19 cellular contexts compared by ENCODE assay signal in the genomic region with DNA sequence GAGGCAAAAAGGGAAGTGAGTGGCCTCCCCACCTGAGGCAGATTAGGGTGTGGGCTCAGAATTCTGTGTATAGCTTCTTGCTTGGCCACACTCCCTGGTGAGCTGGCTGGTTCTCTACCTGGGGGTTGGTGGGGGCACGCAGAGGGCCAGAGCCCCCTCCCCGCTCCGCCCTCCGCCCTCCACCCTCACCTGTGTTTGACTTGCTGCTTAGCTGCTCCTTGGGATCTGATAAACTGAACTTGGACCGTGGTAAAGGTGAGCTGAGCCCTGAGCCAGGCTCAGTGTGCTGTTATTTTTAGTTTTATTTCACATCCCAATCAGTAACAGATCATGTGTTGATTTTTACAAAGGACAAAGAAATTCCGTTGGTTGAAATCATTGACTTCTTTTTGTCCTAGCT. TPM values are rescaled to one million over a fixed set of nuclear protein-coding genes. Genes with fewer than 3 reads are reported as not detected.
DNase-seq lines count a peak whose midpoint lies in the region; ATAC-seq, FAIRE-seq and TF ChIP-seq lines count a peak whose summit lies in the region.
"Had no signal": no experiment of that assay in that cellular context is flagged by ENCODE, and none has a peak within 500 bp of the region (broad histone marks: within the 10 kb centered on the region; RNA-seq: fewer than 3 reads in every experiment).

No MANE protein-coding gene starts in this region.

- FAIRE-seq in HepG2 (lab: Jason Lieb, UNC), result no peak
- FAIRE-seq: frontal cortex had no signal

- H3K4me3 ChIP-seq in HepG2 (replicated peaks in 1 of 3; ENCODE audit: insufficient read depth in 1 of 3, low read depth in 2 of 3, low read length in 3 of 3) (0 out of 6 replicates have a peak overlapping the region, but pooled peaks of 1 of the 3 experiments have one; percentile 61), right lobe of liver (no peak overlapping the region), duodenal mucosa (ENCODE audit: low read depth in 1 of 2, low read length in 2 of 2) (peak overlapping the region; percentile 82 to 85), muscle layer of duodenum (ENCODE audit: low read depth in 1 of 2, low read length in 2 of 2) (peak overlapping the region in 1 of 2 donors; percentile 32)

- peak overlapping the region; percentile 71 for H3K4me2 ChIP-seq in HepG2 (ENCODE audit: low read depth, low read length)

- no peak for TF ChIP-seq EP300 in HepG2 (IDR thresholded peaks at IDR 0.05; ENCODE audit: low read depth in 2 of 2, low read length in 2 of 2)
- no peak for TF ChIP-seq EP300 in HepG2 (CRISPR knock-in tag; IDR thresholded peaks at IDR 0.05; ENCODE audit: borderline replicate concordance)

- TF ChIP-seq CTCF in HepG2 (CRISPR knock-in tag; IDR thresholded peaks at IDR 0.05) (no peak), right lobe of liver (IDR thresholded peaks at IDR 0.05) (no peak), type B pancreatic cell (conservative IDR thresholded peaks at IDR 0.05) (no peak)

- no peaks in the 10 kb centered on the region for H3K9me3 ChIP-seq in HepG2 (ENCODE audit: low read length)
- no peaks in the 10 kb centered on the region for H3K9me3 ChIP-seq in right lobe of liver
- H3K9me3 ChIP-seq in duodenal mucosa (ENCODE audit: control insufficient read depth in 1 of 2, low read length in 2 of 2), result no peaks in the 10 kb centered on the region
- no peaks in the 10 kb centered on the region for H3K9me3 ChIP-seq in muscle layer of duodenum (ENCODE audit: control insufficient read depth in 1 of 2, low read length in 2 of 2)
- H3K9me3 ChIP-seq: testis had no signal

- no peak overlapping the region for H3K9ac ChIP-seq in HepG2 (ENCODE audit: insufficient read depth, low read depth, low read length)
- peak overlapping the region; percentile 73 to 91 for H3K9ac ChIP-seq in duodenal mucosa (ENCODE audit: low read depth in 1 of 2, low read length in 2 of 2)

- intact Hi-C loops in HepG2 (cut with micrococcal nuclease; ENCODE audit: unreplicated experiment) (no loop called here), right lobe of liver (cut with DNase I) (no loop called here)

- H3K27me3 ChIP-seq in HepG2 (ENCODE audit: control insufficient read depth in 1 of 2, insufficient read depth in 2 of 2, low read length in 2 of 2), result peaks cover 33 to 88% of the 10 kb centered on the region in 2 experiments
- H3K27me3 ChIP-seq in right lobe of liver, result peaks cover 4 to 20% of the 10 kb centered on the region in 2 donors
- H3K27me3 ChIP-seq in duodenal mucosa (ENCODE audit: control insufficient read depth in 1 of 2, insufficient read depth in 2 of 2, low read length in 2 of 2), result peaks cover 4 to 5% of the 10 kb centered on the region in 2 donors
- H3K27me3 ChIP-seq in muscle layer of duodenum (ENCODE audit: low read depth, low read length), result peaks cover 28% of the 10 kb centered on the region
- H3K27me3 ChIP-seq: testis had no signal

- POLR2A ChIA-PET in HepG2 (lab: Yijun Ruan, JAX), result interaction anchor here (1.1 to 1.3 kb wide), 2 partner anchors 12 to 69 kb away, joined by 3 read pairs; a partner anchor contains a TSS

- H3K4me1 Mint-ChIP-seq in type B pancreatic cell (ENCODE audit: unreplicated experiment), result peaks cover 20% of the 10 kb centered on the region

- H3K4me1 ChIP-seq in HepG2 (ENCODE audit: insufficient read depth, low read length) (peaks cover 53% of the 10 kb centered on the region), right lobe of liver (peaks cover 0 to 14% (median 4%) of the 10 kb centered on the region in 4 donors), duodenal mucosa (ENCODE audit: control insufficient read depth in 1 of 2, insufficient read depth in 2 of 2, low read length in 2 of 2) (peaks cover 52 to 58% of the 10 kb centered on the region in 2 donors), muscle layer of duodenum (ENCODE audit: control insufficient read depth in 1 of 2, insufficient read depth in 2 of 2, low read length in 2 of 2) (peaks cover 0 to 20% of the 10 kb centered on the region in 2 donors)
- H3K4me1 ChIP-seq: testis had no signal

- H3K36me3 Mint-ChIP-seq in type B pancreatic cell, result no peaks in the 10 kb centered on the region

- peak overlapping the region; percentile 91 for H3K4me3 Mint-ChIP-seq in type B pancreatic cell

- H3K27ac ChIP-seq in HepG2 (ENCODE audit: extremely low read length, insufficient read depth, low read length) (no peak overlapping the region), right lobe of liver (no peak overlapping the region), duodenal mucosa (ENCODE audit: low read depth, low read length) (peak overlapping the region; percentile 75), muscle layer of duodenum (ENCODE audit: low read length) (peak overlapping the region; percentile 59)
- H3K27ac ChIP-seq: testis had no signal

- no peak for TF ChIP-seq POLR2A in HepG2 (IDR thresholded peaks at IDR 0.05; ENCODE audit: insufficient read depth in 1 of 2, low read depth in 2 of 2, low read length in 2 of 2)
- no peak for TF ChIP-seq POLR2A in right lobe of liver (IDR thresholded peaks at IDR 0.05)

- in situ Hi-C loops in HepG2 (cut with HindIII; ENCODE audit: extremely low pct_ligation_motif_present, low pct_unique_long_range_greater_than_20kb), result no loop called here

- no peaks in the 10 kb centered on the region for H3K79me2 ChIP-seq in HepG2 (ENCODE audit: insufficient read depth, low read length)

- TF ChIP-seq RAD21 in HepG2 (CRISPR knock-in tag; IDR thresholded peaks at IDR 0.05), result no peak

- BruUV-seq in HepG2 (replicated peaks; lab: Mats Ljungman, UMichigan), result no TSS peak

- peak overlapping the region; percentile 76 for H3K27ac Mint-ChIP-seq in type B pancreatic cell
- H3K27ac Mint-ChIP-seq: activated CD4-positive, alpha-beta T cell treated with anti-CD3 and anti-CD28 coated beads, Interleukin-2, amount 10 ng/mL, durations not matched to agents 7 days and 5 days; T-helper 2 cell treated with Interferon-gamma antibody and Interleukin-4, amounts not matched to agents 5 μg/mL and 100 μg/mL, for 36 hours had no signal

- ATAC-seq in HepG2 (no peak), right lobe of liver (no peak)

- H3K9me3 Mint-ChIP-seq in type B pancreatic cell, result no peaks in the 10 kb centered on the region
- H3K9me3 Mint-ChIP-seq: activated CD4-positive, alpha-beta T cell treated with anti-CD3 and anti-CD28 coated beads, Interleukin-2, amount 10 ng/mL, durations not matched to agents 7 days and 5 days; T-helper 2 cell treated with Interferon-gamma antibody and Interleukin-4, amounts not matched to agents 5 μg/mL and 100 μg/mL, for 36 hours had no signal

- H4K20me1 ChIP-seq in HepG2 (ENCODE audit: insufficient read depth, low read length), result no peaks in the 10 kb centered on the region

- H3K36me3 ChIP-seq in HepG2 (replicated peaks in 1 of 2; ENCODE audit: control insufficient read depth in 1 of 2, insufficient read depth in 2 of 2, low read length in 2 of 2), result no peaks in the 10 kb centered on the region
- H3K36me3 ChIP-seq in right lobe of liver, result no peaks in the 10 kb centered on the region
- H3K36me3 ChIP-seq in duodenal mucosa (ENCODE audit: control insufficient read depth in 1 of 2, insufficient read depth in 2 of 2, low read length in 2 of 2), result peaks cover 0 to 3% of the 10 kb centered on the region in 2 donors
- H3K36me3 ChIP-seq in muscle layer of duodenum (ENCODE audit: control insufficient read depth in 1 of 2, insufficient read depth in 2 of 2, low read length in 2 of 2), result no peaks in the 10 kb centered on the region

- WGBS in HepG2 (ENCODE audit: low lambda C conversion rate), result 32% methylated on average over 5 of the region's 6 CpGs
- 53% methylated on average over 2 of the region's 6 CpGs for WGBS in right lobe of liver (ENCODE audit: insufficient coverage, low coverage, low lambda C conversion rate, missing lambda C conversion rate)

- H3K27me3 Mint-ChIP-seq in type B pancreatic cell, result peaks cover 56% of the 10 kb centered on the region

- CTCF ChIA-PET in HepG2 (lab: Yijun Ruan, JAX; ENCODE audit: low intra/inter-chr PET ratio, low total read pairs), result no interaction called here

- DNase-seq in HepG2 (ENCODE audit: low spot score), result no peak
- DNase-seq in right lobe of liver, result no peak
- DNase-seq in type B pancreatic cell (ENCODE audit: extremely low spot score, unreplicated experiment), result no peak
- no peak for DNase-seq in GOT3 (lab: John Stamatoyannopoulos, UW)
- no peak for DNase-seq in NCI-H146 (lab: John Stamatoyannopoulos, UW)
- DNase-seq in NCI-H2107 (lab: John Stamatoyannopoulos, UW), result no peak
- DNase-seq: activated CD4-positive, alpha-beta T cell treated with anti-CD3 and anti-CD28 coated beads, Interleukin-2, amount 10 ng/mL, durations not matched to agents 7 days and 5 days; central memory CD4-positive, alpha-beta T cell; NCI-H2081 treated with DMSO at 0.1 percent for 48 hours; NCI-H774 had no signal

- no peak overlapping the region for H2AFZ ChIP-seq in HepG2 (ENCODE audit: low read length)

RNA-seq across cellular contexts. Expression of a gene that starts 1.9 kb away (rescaled TPM):
- not detected in 2 replicates for total RNA-seq in HepG2 (2016; rRNA removed; fragmentation: Illumina TruSeq; extraction: Trizol)
- not detected in 2 replicates for total RNA-seq in HepG2 (2016; cell fraction: cytosol; rRNA removed; fragmentation: Illumina TruSeq; extraction: Trizol; ENCODE audit: low read depth)
- total RNA-seq in HepG2 (2016; cell fraction: insoluble cytoplasmic fraction; rRNA removed; fragmentation: Illumina TruSeq; extraction: Trizol), result not detected in 2 replicates
- not detected in 2 replicates for total RNA-seq in HepG2 (2016; cell fraction: membrane; rRNA removed; fragmentation: Illumina TruSeq; extraction: Trizol)
- total RNA-seq in HepG2 (2016; cell fraction: nucleus; rRNA removed; fragmentation: Illumina TruSeq; extraction: Trizol), result not detected in 2 replicates
- polyA plus RNA-seq in HepG2 (2011; rRNA removed), result 0.01 and 0.04 TPM in 2 replicates
- not detected in 2 replicates for polyA plus RNA-seq in HepG2 (2011; cell fraction: cytosol; rRNA removed)
- 0.03 TPM in 1 of 2 replicates, not detected in the other for polyA plus RNA-seq in HepG2 (2011; cell fraction: nucleus; rRNA removed)
- polyA plus RNA-seq in HepG2 (2012), result not detected in 2 replicates
- polyA plus RNA-seq in HepG2 (2016; cell fraction: cytosol; fragmentation: Illumina TruSeq; extraction: Trizol; ENCODE audit: low read depth), result not detected in 2 replicates
- polyA plus RNA-seq in HepG2 (2016; cell fraction: insoluble cytoplasmic fraction; fragmentation: Illumina TruSeq; extraction: Trizol; ENCODE audit: low read depth), result not detected in 2 replicates
- polyA plus RNA-seq in HepG2 (2016; cell fraction: membrane; fragmentation: Illumina TruSeq; extraction: Trizol; ENCODE audit: low read depth), result not detected in 2 replicates
- polyA plus RNA-seq in HepG2 (2016; cell fraction: nucleus; fragmentation: Illumina TruSeq; extraction: Trizol; ENCODE audit: insufficient read depth, low read depth), result not detected in 2 replicates
- not detected in 2 replicates for polyA minus RNA-seq in HepG2 (2011; rRNA and poly(A)+ RNA removed; ENCODE audit: low replicate concordance)
- polyA minus RNA-seq in HepG2 (2011; cell fraction: cytosol; rRNA and poly(A)+ RNA removed), result not detected in 2 replicates
- polyA minus RNA-seq in HepG2 (2011; cell fraction: nucleus; rRNA and poly(A)+ RNA removed), result not detected in 2 replicates
- not detected for total RNA-seq in right lobe of liver
- total RNA-seq in type B pancreatic cell (ENCODE audit: low replicate concordance), result 7.7 and 39.8 TPM in 2 replicates
- total RNA-seq: activated CD4-positive, alpha-beta T cell treated with anti-CD3 and anti-CD28 coated beads, Interleukin-2, amount 10 ng/mL, durations not matched to agents 7 days and 5 days; G401; MCF 10A; mesenteric fat pad; posterior vena cava had no signal

RNA-seq across cellular contexts. Expression of a gene that starts 8.0 kb away (rescaled TPM):
- total RNA-seq in HepG2 (2016; rRNA removed; fragmentation: Illumina TruSeq; extraction: Trizol), result 3.8 and 4.4 TPM in 2 replicates
- total RNA-seq in HepG2 (2016; cell fraction: cytosol; rRNA removed; fragmentation: Illumina TruSeq; extraction: Trizol; ENCODE audit: low read depth), result 0.44 and 0.61 TPM in 2 replicates
- total RNA-seq in HepG2 (2016; cell fraction: insoluble cytoplasmic fraction; rRNA removed; fragmentation: Illumina TruSeq; extraction: Trizol), result 2.9 and 4.5 TPM in 2 replicates
- total RNA-seq in HepG2 (2016; cell fraction: membrane; rRNA removed; fragmentation: Illumina TruSeq; extraction: Trizol), result 2.0 and 2.1 TPM in 2 replicates
- 2.9 and 3.7 TPM in 2 replicates for total RNA-seq in HepG2 (2016; cell fraction: nucleus; rRNA removed; fragmentation: Illumina TruSeq; extraction: Trizol)
- polyA plus RNA-seq in HepG2 (2011; rRNA removed), result 1.7 and 2.8 TPM in 2 replicates
- polyA plus RNA-seq in HepG2 (2011; cell fraction: cytosol; rRNA removed), result 1.6 and 2.5 TPM in 2 replicates
- 6.0 and 6.2 TPM in 2 replicates for polyA plus RNA-seq in HepG2 (2011; cell fraction: nucleus; rRNA removed)
- polyA plus RNA-seq in HepG2 (2012), result 1.2 and 2.4 TPM in 2 replicates
- polyA plus RNA-seq in HepG2 (2016; cell fraction: cytosol; fragmentation: Illumina TruSeq; extraction: Trizol; ENCODE audit: low read depth), result 0.25 and 0.27 TPM in 2 replicates
- 2.6 and 2.7 TPM in 2 replicates for polyA plus RNA-seq in HepG2 (2016; cell fraction: insoluble cytoplasmic fraction; fragmentation: Illumina TruSeq; extraction: Trizol; ENCODE audit: low read depth)
- polyA plus RNA-seq in HepG2 (2016; cell fraction: membrane; fragmentation: Illumina TruSeq; extraction: Trizol; ENCODE audit: low read depth), result 0.78 and 0.94 TPM in 2 replicates
- polyA plus RNA-seq in HepG2 (2016; cell fraction: nucleus; fragmentation: Illumina TruSeq; extraction: Trizol; ENCODE audit: insufficient read depth, low read depth), result 4.3 and 4.6 TPM in 2 replicates
- 9.8 and 22.8 TPM in 2 replicates for polyA minus RNA-seq in HepG2 (2011; rRNA and poly(A)+ RNA removed; ENCODE audit: low replicate concordance)
- 3.4 and 4.2 TPM in 2 replicates for polyA minus RNA-seq in HepG2 (2011; cell fraction: cytosol; rRNA and poly(A)+ RNA removed)
- polyA minus RNA-seq in HepG2 (2011; cell fraction: nucleus; rRNA and poly(A)+ RNA removed), result 4.9 and 5.1 TPM in 2 replicates
- total RNA-seq in right lobe of liver, result 10 to 100 TPM in 3 of 6 experiments, 1 to 10 TPM in 3; 5.0 to 13.5 (median 9.7) TPM
- 16.6 and 38.9 TPM in 2 replicates for total RNA-seq in type B pancreatic cell (ENCODE audit: low replicate concordance)

RNA-seq across cellular contexts. Expression of a gene that starts 45.0 kb away (rescaled TPM):
- total RNA-seq in HepG2 (2016; rRNA removed; fragmentation: Illumina TruSeq; extraction: Trizol) (0.09 TPM in 1 of 2 replicates, not detected in the other), right lobe of liver (under 1 TPM in 3 of 6 experiments, not detected in 3; 0.16 to 0.37 (median 0.31) TPM), type B pancreatic cell (ENCODE audit: low replicate concordance) (0.76 and 4.2 TPM in 2 replicates)
- total RNA-seq in HepG2 (2016; cell fraction: cytosol; rRNA removed; fragmentation: Illumina TruSeq; extraction: Trizol; ENCODE audit: low read depth), result not detected in 2 replicates
- total RNA-seq in HepG2 (2016; cell fraction: insoluble cytoplasmic fraction; rRNA removed; fragmentation: Illumina TruSeq; extraction: Trizol), result 0.17 TPM in 1 of 2 replicates, not detected in the other
- total RNA-seq in HepG2 (2016; cell fraction: membrane; rRNA removed; fragmentation: Illumina TruSeq; extraction: Trizol), result not detected in 2 replicates
- 0.16 TPM in 1 of 2 replicates, not detected in the other for total RNA-seq in HepG2 (2016; cell fraction: nucleus; rRNA removed; fragmentation: Illumina TruSeq; extraction: Trizol)
- polyA plus RNA-seq in HepG2 (2011; rRNA removed), result 0.29 and 0.34 TPM in 2 replicates
- 0.08 and 0.30 TPM in 2 replicates for polyA plus RNA-seq in HepG2 (2011; cell fraction: cytosol; rRNA removed)
- 4.2 and 5.7 TPM in 2 replicates for polyA plus RNA-seq in HepG2 (2011; cell fraction: nucleus; rRNA removed)
- polyA plus RNA-seq in HepG2 (2012), result 0.19 and 0.35 TPM in 2 replicates
- 0.17 TPM in 1 of 2 replicates, not detected in the other for polyA plus RNA-seq in HepG2 (2016; cell fraction: cytosol; fragmentation: Illumina TruSeq; extraction: Trizol; ENCODE audit: low read depth)
- 0.19 TPM in 1 of 2 replicates, not detected in the other for polyA plus RNA-seq in HepG2 (2016; cell fraction: insoluble cytoplasmic fraction; fragmentation: Illumina TruSeq; extraction: Trizol; ENCODE audit: low read depth)
- 0.08 and 0.22 TPM in 2 replicates for polyA plus RNA-seq in HepG2 (2016; cell fraction: membrane; fragmentation: Illumina TruSeq; extraction: Trizol; ENCODE audit: low read depth)
- 0.52 and 0.55 TPM in 2 replicates for polyA plus RNA-seq in HepG2 (2016; cell fraction: nucleus; fragmentation: Illumina TruSeq; extraction: Trizol; ENCODE audit: insufficient read depth, low read depth)
- polyA minus RNA-seq in HepG2 (2011; rRNA and poly(A)+ RNA removed; ENCODE audit: low replicate concordance), result 0.30 and 0.86 TPM in 2 replicates
- polyA minus RNA-seq in HepG2 (2011; cell fraction: cytosol; rRNA and poly(A)+ RNA removed), result not detected in 2 replicates
- 0.75 and 1.4 TPM in 2 replicates for polyA minus RNA-seq in HepG2 (2011; cell fraction: nucleus; rRNA and poly(A)+ RNA removed)
- total RNA-seq: G401, MCF 10A, mesenteric fat pad had no signal

Comparison
In these comparisons a context has a peak if more than half of its experiments do, and no peak if none do; other contexts are left out.
1. H3K27ac ChIP-seq: peak in duodenal mucosa (single experiment) and muscle layer of duodenum (single experiment); none in HepG2 (single experiment) and right lobe of liver (0 of 3).
2. H3K4me3 ChIP-seq: peak in duodenal mucosa (2 of 2); none in right lobe of liver (0 of 3).